In genomic region chr11:78037056-78037455, GRCh38 we compare ENCODE assay signal across 18 cellular contexts. TPM values are rescaled to one million over a fixed set of nuclear protein-coding genes. Genes with fewer than 3 reads are reported as not detected.
DNase-seq lines count a peak whose midpoint lies in the region; ATAC-seq, FAIRE-seq and TF ChIP-seq lines count a peak whose summit lies in the region.
"Had no signal": no experiment of that assay in that cellular context is flagged by ENCODE, and none has a peak within 500 bp of the region (broad histone marks: within the 10 kb centered on the region; RNA-seq: fewer than 3 reads in every experiment).

No MANE protein-coding gene starts in this region.

- intact Hi-C loops in endothelial cell of umbilical vein (cut with micrococcal nuclease), result no loop called here

- no peak for ATAC-seq in HG03342 (IDR thresholded peaks at IDR 0.05; ENCODE audit: unreplicated experiment)
- ATAC-seq: gastrocnemius medialis, Right ventricle myocardium inferior had no signal

- POLR2A ChIA-PET in endothelial cell of umbilical vein (lab: Charles Lee), result no interaction called here

- no peaks in the 10 kb centered on the region for H3K36me3 Mint-ChIP-seq in nephron (ENCODE audit: low read depth)
- H3K36me3 Mint-ChIP-seq: activated naive CD4-positive, alpha-beta T cell treated with anti-CD3 and anti-CD28 coated beads, Interleukin-2, amount 50 U/mL, for 24 hours had no signal

- BruUV-seq in endothelial cell of umbilical vein (replicated peaks; lab: Mats Ljungman, UMichigan), result no TSS peak

- TF ChIP-seq POLR2A in endothelial cell of umbilical vein (IDR thresholded peaks at IDR 0.05; ENCODE audit: low read depth, low read length), result no peak

- no peaks in the 10 kb centered on the region for H3K79me2 ChIP-seq in endothelial cell of umbilical vein (ENCODE audit: control insufficient read depth, insufficient read depth, low read length)

- H3K4me3 Mint-ChIP-seq in nephron, result no peak overlapping the region
- H3K4me3 Mint-ChIP-seq: activated CD4-positive, alpha-beta T cell treated with anti-CD3 and anti-CD28 coated beads, Interleukin-2, amount 10 ng/mL, durations not matched to agents 7 days and 5 days; activated naive CD4-positive, alpha-beta T cell treated with anti-CD3 and anti-CD28 coated beads, Interleukin-2, amount 50 U/mL, for 24 hours had no signal

- H3K9ac ChIP-seq in endothelial cell of umbilical vein (replicated peaks; ENCODE audit: extremely low read depth, insufficient read depth, low read length), result no peak overlapping the region

- H3K27ac Mint-ChIP-seq in nephron, result peak overlapping the region in 2 of 3 experiments; percentile 55 to 89
- H3K27ac Mint-ChIP-seq: activated CD4-positive, alpha-beta T cell treated with anti-CD3 and anti-CD28 coated beads, Interleukin-2, amount 10 ng/mL, durations not matched to agents 7 days and 5 days; activated naive CD4-positive, alpha-beta T cell treated with anti-CD3 and anti-CD28 coated beads, Interleukin-2, amount 50 U/mL, for 24 hours had no signal

- H3K36me3 ChIP-seq in endothelial cell of umbilical vein (ENCODE audit: control insufficient read depth in 2 of 2, extremely low read depth in 1 of 2, insufficient read depth in 2 of 2, low read length in 2 of 2), result no peaks in the 10 kb centered on the region
- H3K36me3 ChIP-seq: gastrocnemius medialis had no signal

- no peak overlapping the region for H3K27ac ChIP-seq in endothelial cell of umbilical vein (ENCODE audit: insufficient read depth, low read depth, low read length)
- H3K27ac ChIP-seq: gastrocnemius medialis had no signal

- H3K9me1 ChIP-seq in endothelial cell of umbilical vein (replicated peaks; ENCODE audit: control insufficient read depth, extremely low read depth, insufficient read depth, low read length), result no peaks in the 10 kb centered on the region

- no peaks in the 10 kb centered on the region for H3K27me3 Mint-ChIP-seq in nephron (ENCODE audit: low read depth)
- H3K27me3 Mint-ChIP-seq: activated CD4-positive, alpha-beta T cell treated with anti-CD3 and anti-CD28 coated beads, Interleukin-2, amount 10 ng/mL, durations not matched to agents 7 days and 5 days; activated naive CD4-positive, alpha-beta T cell treated with anti-CD3 and anti-CD28 coated beads, Interleukin-2, amount 50 U/mL, for 24 hours had no signal

- no peaks in the 10 kb centered on the region for H3K9me3 ChIP-seq in endothelial cell of umbilical vein (replicated peaks; ENCODE audit: control insufficient read depth, insufficient read depth, low read length)
- H3K9me3 ChIP-seq: gastrocnemius medialis had no signal

- H3K4me1 Mint-ChIP-seq in nephron, result peaks cover 37% of the 10 kb centered on the region

- CTCF ChIA-PET in endothelial cell of umbilical vein (lab: Charles Lee), result interaction anchor here (1.2 to 1.7 kb wide), 2 partner anchors 9 to 42 kb away, joined by 3 to 6 read pairs; partner anchors contain the start of gene INTS4

- TF ChIP-seq CTCF in endothelial cell of umbilical vein (IDR thresholded peaks at IDR 0.05; ENCODE audit: extremely low read depth in 1 of 2, insufficient read depth in 1 of 2, low read depth in 1 of 2, low read length in 2 of 2) (no peak), nephron (IDR thresholded peaks at IDR 0.05; ENCODE audit: unreplicated experiment in 3 of 3) (no peak)

- H3K4me2 ChIP-seq in endothelial cell of umbilical vein (ENCODE audit: insufficient read depth, low read length), result no peak overlapping the region

- no peaks in the 10 kb centered on the region for H3K9me3 Mint-ChIP-seq in nephron
- H3K9me3 Mint-ChIP-seq: activated CD4-positive, alpha-beta T cell treated with anti-CD3 and anti-CD28 coated beads, Interleukin-2, amount 10 ng/mL, durations not matched to agents 7 days and 5 days; activated naive CD4-positive, alpha-beta T cell treated with anti-CD3 and anti-CD28 coated beads, Interleukin-2, amount 50 U/mL, for 24 hours had no signal

- no peaks in the 10 kb centered on the region for H4K20me1 ChIP-seq in endothelial cell of umbilical vein (replicated peaks; ENCODE audit: control insufficient read depth, extremely low read depth, insufficient read depth, low read length)

- DNase-seq in DMS79 treated with DMSO at 0.1 percent for 48 hours (lab: John Stamatoyannopoulos, UW) (peak; percentile 33), M059J (ENCODE audit: low read depth) (peak; percentile 83), endothelial cell of umbilical vein (ENCODE audit: low read depth, low spot score) (no peak), COR-L47 (lab: John Stamatoyannopoulos, UW) (no peak)
- DNase-seq in effector CD4-positive, alpha-beta T cell, result no peak
- no peak for DNase-seq in activated CD8-positive, alpha-beta memory T cell treated with anti-CD3 and anti-CD28 coated beads, Interleukin-2, amount 50 U/mL, for 4 hours
- DNase-seq: activated CD4-positive, alpha-beta T cell treated with anti-CD3 and anti-CD28 coated beads, Interleukin-2, amount 10 ng/mL, durations not matched to agents 7 days and 5 days; gastrocnemius medialis; NCI-H2029 treated with DMSO at 0.1 percent for 48 hours; NCI-H748 treated with DMSO at 0.1 percent for 48 hours; stimulated activated naive CD4-positive, alpha-beta T cell treated with Interleukin-2 at 50 U/mL for 16 hours had no signal

- no peak for FAIRE-seq in endothelial cell of umbilical vein (lab: Jason Lieb, UNC)
- FAIRE-seq: G401.6, GM12892 had no signal

- H2AFZ ChIP-seq in endothelial cell of umbilical vein (ENCODE audit: low read depth, low read length), result peak overlapping the region; percentile 31

- peaks cover 21% of the 10 kb centered on the region for H3K4me1 ChIP-seq in endothelial cell of umbilical vein (ENCODE audit: control insufficient read depth, extremely low read depth, insufficient read depth, low read length)

- no peak overlapping the region for H3K4me3 ChIP-seq in endothelial cell of umbilical vein (replicated peaks in 1 of 3; ENCODE audit: insufficient read depth in 1 of 3, low read depth in 1 of 3, low read length in 3 of 3)
- H3K4me3 ChIP-seq: gastrocnemius medialis had no signal

- no peaks in the 10 kb centered on the region for H3K27me3 ChIP-seq in endothelial cell of umbilical vein (ENCODE audit: control insufficient read depth in 2 of 2, insufficient read depth in 2 of 2, low read length in 2 of 2)
- H3K27me3 ChIP-seq: gastrocnemius medialis had no signal

- dilution Hi-C loops in endothelial cell of umbilical vein (cut with MboI; ENCODE audit: extremely low pct_ligation_motif_present, low sequenced_read_pairs), result no loop called here

TF ChIP-seq in endothelial cell of umbilical vein, 7 proteins besides CTCF, POLR2A, EP300 and RAD21 (continues in another document):
- TF ChIP-seq POLR2AphosphoS5 (IDR thresholded peaks at IDR 0.05; ENCODE audit: insufficient read depth, low read depth, low read length), result no peak
- no peak for TF ChIP-seq GATA2 (IDR thresholded peaks at IDR 0.05; ENCODE audit: insufficient read depth, insufficient read length, low read depth, low read length)
- TF ChIP-seq MYC (IDR thresholded peaks at IDR 0.05; ENCODE audit: low read depth, low read length), result no peak
- TF ChIP-seq FOS (IDR thresholded peaks at IDR 0.05; ENCODE audit: borderline replicate concordance, insufficient read depth, low read length), result no peak

RNA-seq across cellular contexts. Expression of gene KCTD14, which starts 14.0 kb away (rescaled TPM):
- total RNA-seq in M059J (2014; rRNA removed; shearing (Covaris generic)), result 11.4 and 15.1 TPM in 2 replicates
- total RNA-seq in endothelial cell of umbilical vein, result 1.1 and 1.8 TPM in 2 replicates
- polyA plus RNA-seq in endothelial cell of umbilical vein, result 0.57 and 0.64 TPM in 2 replicates
- 0.90 and 0.97 TPM in 2 replicates for polyA plus RNA-seq in endothelial cell of umbilical vein (2011; cell fraction: cytosol; rRNA removed)
- 0.30 and 0.31 TPM in 2 replicates for polyA plus RNA-seq in endothelial cell of umbilical vein (2011; cell fraction: nucleus; rRNA removed)
- 0.61 and 0.70 TPM in 2 replicates for polyA plus RNA-seq in endothelial cell of umbilical vein (2012)
- polyA minus RNA-seq in endothelial cell of umbilical vein, result 0.46 and 0.47 TPM in 2 replicates
- polyA minus RNA-seq in endothelial cell of umbilical vein (2011; cell fraction: cytosol; rRNA and poly(A)+ RNA removed), result not detected
- 0.34 TPM in 1 of 2 replicates, not detected in the other for polyA minus RNA-seq in endothelial cell of umbilical vein (2011; cell fraction: nucleus; rRNA and poly(A)+ RNA removed)

RNA-seq across cellular contexts. Expression of gene THRSP, which starts 26.6 kb away (rescaled TPM):
- not detected in 2 replicates for total RNA-seq in M059J (2014; rRNA removed; shearing (Covaris generic))
- not detected in 2 replicates for total RNA-seq in endothelial cell of umbilical vein
- not detected in 2 replicates for polyA plus RNA-seq in endothelial cell of umbilical vein
- not detected in 2 replicates for polyA plus RNA-seq in endothelial cell of umbilical vein (2011; cell fraction: cytosol; rRNA removed)
- polyA plus RNA-seq in endothelial cell of umbilical vein (2011; cell fraction: nucleus; rRNA removed), result not detected in 2 replicates
- polyA plus RNA-seq in endothelial cell of umbilical vein (2012), result not detected in 2 replicates
- not detected in 2 replicates for polyA minus RNA-seq in endothelial cell of umbilical vein
- polyA minus RNA-seq in endothelial cell of umbilical vein (2011; cell fraction: cytosol; rRNA and poly(A)+ RNA removed), result not detected
- polyA minus RNA-seq in endothelial cell of umbilical vein (2011; cell fraction: nucleus; rRNA and poly(A)+ RNA removed), result not detected in 2 replicates
- total RNA-seq: activated CD4-positive, alpha-beta T cell treated with anti-CD3 and anti-CD28 coated beads, Interleukin-2, amount 10 ng/mL, durations not matched to agents 7 days and 5 days had no signal
- polyA plus RNA-seq: BJ had no signal

RNA-seq across cellular contexts. Expression of gene INTS4, which starts 42.6 kb away (rescaled TPM):
- 20.4 and 21.8 TPM in 2 replicates for total RNA-seq in M059J (2014; rRNA removed; shearing (Covaris generic))
- total RNA-seq in endothelial cell of umbilical vein, result 37.8 and 39.2 TPM in 2 replicates
- 28.0 and 29.2 TPM in 2 replicates for polyA plus RNA-seq in endothelial cell of umbilical vein
- 21.8 and 24.2 TPM in 2 replicates for polyA plus RNA-seq in endothelial cell of umbilical vein (2011; cell fraction: cytosol; rRNA removed)
- 103 and 111 TPM in 2 replicates for polyA plus RNA-seq in endothelial cell of umbilical vein (2011; cell fraction: nucleus; rRNA removed)
- polyA plus RNA-seq in endothelial cell of umbilical vein (2012), result 27.5 and 27.8 TPM in 2 replicates
- polyA minus RNA-seq in endothelial cell of umbilical vein, result 44.2 and 46.8 TPM in 2 replicates
- 18.3 TPM for polyA minus RNA-seq in endothelial cell of umbilical vein (2011; cell fraction: cytosol; rRNA and poly(A)+ RNA removed)
- polyA minus RNA-seq in endothelial cell of umbilical vein (2011; cell fraction: nucleus; rRNA and poly(A)+ RNA removed), result 68.0 and 97.6 TPM in 2 replicates

RNA-seq across cellular contexts. Expression of gene NDUFC2, which starts 42.6 kb away (rescaled TPM):
- 168 and 218 TPM in 2 replicates for total RNA-seq in M059J (2014; rRNA removed; shearing (Covaris generic))
- total RNA-seq in endothelial cell of umbilical vein, result 226 and 236 TPM in 2 replicates
- polyA plus RNA-seq in endothelial cell of umbilical vein, result 318 and 375 TPM in 2 replicates
- polyA plus RNA-seq in endothelial cell of umbilical vein (2011; cell fraction: cytosol; rRNA removed), result 169 and 199 TPM in 2 replicates
- polyA plus RNA-seq in endothelial cell of umbilical vein (2011; cell fraction: nucleus; rRNA removed), result 42.3 and 49.2 TPM in 2 replicates
- 312 and 360 TPM in 2 replicates for polyA plus RNA-seq in endothelial cell of umbilical vein (2012)
- 37.0 and 38.1 TPM in 2 replicates for polyA minus RNA-seq in endothelial cell of umbilical vein
- 82.0 TPM for polyA minus RNA-seq in endothelial cell of umbilical vein (2011; cell fraction: cytosol; rRNA and poly(A)+ RNA removed)
- polyA minus RNA-seq in endothelial cell of umbilical vein (2011; cell fraction: nucleus; rRNA and poly(A)+ RNA removed), result 12.7 and 20.0 TPM in 2 replicates

Comparison
In these comparisons a context has a peak if more than half of its experiments do, and no peak if none do; other contexts are left out.
1. DNase-seq: peak in DMS79 treated with DMSO at 0.1 percent for 48 hours (single experiment) and M059J (single experiment); none in endothelial cell of umbilical vein (single experiment), effector CD4-positive, alpha-beta T cell (single experiment), COR-L47 (single experiment) and activated CD8-positive, alpha-beta memory T cell treated with anti-CD3 and anti-CD28 coated beads, Interleukin-2, amount 50 U/mL, for 4 hours (single experiment).